24 cellular contexts compared by ENCODE assay signal in the genomic region with DNA sequence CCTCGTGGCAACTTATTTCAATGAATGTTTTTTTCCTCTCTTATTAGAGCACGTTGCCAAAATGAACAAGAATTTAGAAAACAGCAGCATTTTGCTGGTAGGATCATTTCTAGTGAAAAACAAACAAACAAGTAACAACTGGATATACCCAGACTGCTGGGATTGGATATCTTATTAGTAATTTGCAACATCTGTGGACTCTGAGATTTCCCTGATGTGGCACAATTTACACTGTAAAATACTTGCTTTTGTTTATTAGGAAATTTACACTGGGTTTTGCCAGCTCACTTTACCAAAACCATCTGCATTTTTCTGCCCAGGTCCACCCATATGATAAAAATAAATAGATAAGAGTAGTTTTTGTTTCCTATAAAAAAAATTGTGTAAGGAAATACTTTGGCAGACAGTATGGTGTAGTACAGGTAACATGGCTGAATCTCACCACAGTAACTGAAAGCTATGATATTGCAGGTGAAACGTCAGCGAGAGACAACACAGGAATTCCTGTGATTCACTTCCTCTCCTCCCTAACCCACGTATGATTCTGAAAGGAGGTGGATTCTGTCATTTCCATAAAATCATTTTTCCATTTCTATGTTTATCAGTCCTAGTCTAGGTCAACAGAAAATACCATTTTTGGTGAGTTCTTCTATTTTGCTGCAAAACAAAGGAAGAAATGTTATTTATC.
DNase-seq lines count a peak whose midpoint lies in the region; ATAC-seq, FAIRE-seq and TF ChIP-seq lines count a peak whose summit lies in the region.
"Had no signal": no experiment of that assay in that cellular context is flagged by ENCODE, and none has a peak within 500 bp of the region (broad histone marks: within the 10 kb centered on the region; RNA-seq: fewer than 3 reads in every experiment).

No MANE protein-coding gene starts in this region.

- H3K9me3 ChIP-seq in Peyer's patch, result no peaks in the 10 kb centered on the region

- TF ChIP-seq POLR2A in Peyer's patch (IDR thresholded peaks at IDR 0.05) (no peak), GM18505 (IDR thresholded peaks at IDR 0.05; ENCODE audit: borderline replicate concordance, extremely low read depth, insufficient read depth, insufficient read length) (no peak)

- no peaks in the 10 kb centered on the region for H3K36me3 ChIP-seq in bronchial epithelial cell (ENCODE audit: control insufficient read depth, insufficient read depth, low read length)
- no peaks in the 10 kb centered on the region for H3K36me3 ChIP-seq in Peyer's patch

- FAIRE-seq in bronchial epithelial cell (lab: Jason Lieb, UNC), result no peak
- FAIRE-seq: GM12878 had no signal

- ATAC-seq in HG02885 (IDR thresholded peaks at IDR 0.05; ENCODE audit: poor library complexity, unreplicated experiment) (no peak), GM18505 (IDR thresholded peaks at IDR 0.05; ENCODE audit: unreplicated experiment) (no peak)
- ATAC-seq: GM12878, GM23338, Panc1 had no signal

- TF ChIP-seq CTCF in bronchial epithelial cell (IDR thresholded peaks at IDR 0.05; ENCODE audit: insufficient read depth, low read length, severe bottlenecking) (no peak), Peyer's patch (IDR thresholded peaks at IDR 0.05) (no peak)

- H3K4me3 ChIP-seq in bronchial epithelial cell (ENCODE audit: low read depth, low read length) (no peak overlapping the region), Peyer's patch (no peak overlapping the region)
- H3K4me3 ChIP-seq: GM12878, GM23338 had no signal

- DNase-seq in DMS53 treated with DMSO at 0.1 percent for 48 hours (lab: John Stamatoyannopoulos, UW; ENCODE audit: unreplicated experiment), result peak; percentile 3
- DNase-seq in DMS53 (lab: John Stamatoyannopoulos, UW), result no peak
- DNase-seq in bronchial epithelial cell (ENCODE audit: low read depth), result peak; percentile 73
- peak; percentile 24 for DNase-seq in iris pigment epithelial cell (ENCODE audit: low read depth)
- DNase-seq in Peyer's patch, result no peak
- DNase-seq in NCI-H446 treated with DMSO at 0.1 percent for 48 hours (lab: John Stamatoyannopoulos, UW), result no peak
- DNase-seq: COR-L47, DMS153, MM.1S, NCI-H1105, NCI-H187, NCI-H2171, NCI-H510A, NCI-H82, SIG-M5 had no signal

- no peaks in the 10 kb centered on the region for H3K27me3 ChIP-seq in bronchial epithelial cell (ENCODE audit: control insufficient read depth, insufficient read depth, low read length)
- H3K27me3 ChIP-seq in Peyer's patch, result no peaks in the 10 kb centered on the region

- no peaks in the 10 kb centered on the region for H3K4me1 ChIP-seq in Peyer's patch

- H3K27ac ChIP-seq in Peyer's patch, result no peak overlapping the region
- H3K27ac ChIP-seq: 22Rv1, C4-2B, HL-60, KMS-11 had no signal

Comparison
In these comparisons a context has a peak if more than half of its experiments do, and no peak if none do; other contexts are left out.
1. DNase-seq: peak in DMS53 treated with DMSO at 0.1 percent for 48 hours (single experiment), bronchial epithelial cell (single experiment) and iris pigment epithelial cell (single experiment); none in DMS53 (single experiment), Peyer's patch (0 of 3) and NCI-H446 treated with DMSO at 0.1 percent for 48 hours (single experiment).